In genomic region chr11:100776212-100776896, GRCh38 we compare ENCODE assay signal across 1 cellular context.
TF ChIP-seq lines count a peak whose summit lies in the region.

No MANE protein-coding gene starts in this region.

TF ChIP-seq in HCT116, 20 proteins besides CTCF, POLR2A, EP300 and RAD21 (continued from another document):
- TF ChIP-seq ZBTB33 (IDR thresholded peaks at IDR 0.05; ENCODE audit: extremely low read depth, insufficient replicate concordance, low read length) (no peak), CBX3 (IDR thresholded peaks at IDR 0.05; ENCODE audit: low read depth) (no peak), MAX (IDR thresholded peaks at IDR 0.05) (no peak), CEBPB (IDR thresholded peaks at IDR 0.05; ENCODE audit: low read depth) (peak; percentile 34; the same call in 1 of the 2 replicates), ELF1 (IDR thresholded peaks at IDR 0.05; ENCODE audit: borderline replicate concordance, low read depth) (no peak)
